In the genomic region with DNA sequence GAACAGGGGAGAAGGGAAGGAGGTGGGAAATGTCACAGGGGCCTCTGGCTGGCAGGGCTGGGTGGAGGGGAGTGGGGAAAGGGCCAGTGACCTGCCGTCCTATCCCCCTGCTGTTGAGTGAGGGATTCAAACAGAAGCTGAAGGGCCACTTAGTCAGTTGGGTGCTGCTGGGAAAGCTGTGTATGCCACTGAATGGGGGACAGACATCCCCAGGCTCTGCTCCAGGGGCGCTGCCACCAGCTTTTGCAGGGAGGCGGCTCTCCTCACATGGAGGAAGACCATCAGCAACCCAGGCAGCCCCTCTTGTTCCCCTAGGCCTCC, we compare ENCODE assay signal across 16 cellular contexts. TPM values are rescaled to one million over a fixed set of nuclear protein-coding genes. Genes with fewer than 3 reads are reported as not detected.
DNase-seq lines count a peak whose midpoint lies in the region; ATAC-seq, FAIRE-seq and TF ChIP-seq lines count a peak whose summit lies in the region.
"Had no signal": no experiment of that assay in that cellular context is flagged by ENCODE, and none has a peak within 500 bp of the region (broad histone marks: within the 10 kb centered on the region; RNA-seq: fewer than 3 reads in every experiment).

No MANE protein-coding gene starts in this region.

- TF ChIP-seq EP300 in K562 (IDR thresholded peaks at IDR 0.05; ENCODE audit: low read length) = no peak

- TF ChIP-seq CTCF in K562 (IDR thresholded peaks at IDR 0.05 in 2 of 3, conservative IDR thresholded peaks at IDR 0.05 in 1 of 3; ENCODE audit: insufficient read depth in 2 of 3, low read depth in 1 of 3, low read length in 3 of 3) = no peak

- H3K27me3 ChIP-seq in HUES6 (ENCODE audit: control insufficient read depth, insufficient read depth, low read length) (peaks cover 64% of the 10 kb centered on the region), K562 (ENCODE audit: control insufficient read depth in 2 of 2, insufficient read depth in 2 of 2, low read length in 2 of 2) (peaks cover 0 to 18% of the 10 kb centered on the region in 2 experiments; a peak in 3 of 5 replicates), iPS-20b (ENCODE audit: insufficient read depth, low read length) (peaks cover 69% of the 10 kb centered on the region), MG63 (no peaks in the 10 kb centered on the region)

- DNase-seq in K562 (ENCODE audit: extremely low read depth in 1 of 4, low spot score in 3 of 4) (no peak), MG63 (no peak)
- DNase-seq: C1 segment of cervical spinal cord, Calu3, DMS79, HCEC 1CT, HFFc6 had no signal

- WGBS in K562 (ENCODE audit: insufficient coverage, low coverage, missing lambda C conversion rate) = 35% methylated on average over 3 of the region's 3 CpGs

- intact Hi-C loops in K562 (cut with micrococcal nuclease) = no loop called here

- H3K4me1 ChIP-seq in ES-I3 (ENCODE audit: insufficient read depth, low read length) = no peaks in the 10 kb centered on the region; the same call in 1 of the 2 replicates
- H3K4me1 ChIP-seq in HUES6 (ENCODE audit: control insufficient read depth, insufficient read depth, low read length) = peaks cover 10% of the 10 kb centered on the region
- peaks cover 10 to 30% of the 10 kb centered on the region in 2 experiments; a peak in 4 of 5 replicates for H3K4me1 ChIP-seq in K562 (replicated peaks in 1 of 2; ENCODE audit: control insufficient read depth in 2 of 2, insufficient read depth in 2 of 2, low read length in 2 of 2)
- H3K4me1 ChIP-seq in iPS-20b (ENCODE audit: insufficient read depth, low read length) = no peaks in the 10 kb centered on the region

- H3K79me2 ChIP-seq in K562 (ENCODE audit: control insufficient read depth, insufficient read depth, low read length) = no peaks in the 10 kb centered on the region

- H3K36me3 ChIP-seq in ES-I3 (ENCODE audit: insufficient read depth, low read length) (no peaks in the 10 kb centered on the region), HUES6 (ENCODE audit: control insufficient read depth, insufficient read depth, low read length) (no peaks in the 10 kb centered on the region), K562 (ENCODE audit: control insufficient read depth, insufficient read depth, low read length) (no peaks in the 10 kb centered on the region), iPS-20b (ENCODE audit: insufficient read depth, low read depth, low read length) (no peaks in the 10 kb centered on the region), MG63 (no peaks in the 10 kb centered on the region)

- H3K9me1 ChIP-seq in K562 (ENCODE audit: control insufficient read depth, insufficient read depth, low read length) = no peaks in the 10 kb centered on the region

- TF ChIP-seq RAD21 in K562 (CRISPR knock-in tag; conservative IDR thresholded peaks at IDR 0.05 in 1 of 2, IDR thresholded peaks at IDR 0.05 in 1 of 2) = no peak

- in situ Hi-C loops in K562 (cut with MboI) = no loop called here

- ATAC-seq in K562 = no peak
- no peak for ATAC-seq in HG03280 (IDR thresholded peaks at IDR 0.05; ENCODE audit: unreplicated experiment)
- ATAC-seq in GM21528 (IDR thresholded peaks at IDR 0.05; ENCODE audit: low FRiP score, unreplicated experiment) = no peak

- H3K4me3 ChIP-seq in HUES6 (ENCODE audit: low read depth, low read length) = peak overlapping the region; percentile 57; the same call in 1 of the 2 replicates
- no peak overlapping the region for H3K4me3 ChIP-seq in K562
- H3K4me3 ChIP-seq in iPS-20b (ENCODE audit: low read length) = peak overlapping the region; percentile 60; the same call in 1 of the 2 replicates
- no peak overlapping the region for H3K4me3 ChIP-seq in MG63

- TF ChIP-seq POLR2A in K562 (conservative IDR thresholded peaks at IDR 0.05) = no peak

- H3K27ac ChIP-seq in HUES6 (ENCODE audit: low read depth, low read length) (no peak overlapping the region), K562 (ENCODE audit: extremely low read depth, low read depth, low read length) (no peak overlapping the region), iPS-20b (ENCODE audit: low read length) (no peak overlapping the region)
- H3K27ac ChIP-seq: HL-60 had no signal

- CTCF ChIA-PET in K562 (lab: Yijun Ruan, JAX; ENCODE audit: low intra/inter-chr PET ratio) = no interaction called here

- no TSS peak for BruUV-seq in K562 (replicated peaks; lab: Mats Ljungman, UMichigan)

- H4K20me1 ChIP-seq in K562 (replicated peaks; ENCODE audit: control insufficient read depth, insufficient read depth, low read length) = no peaks in the 10 kb centered on the region

- H3K9ac ChIP-seq in ES-I3 (ENCODE audit: low read depth, low read length) = peak overlapping the region; percentile 51; the same call in 1 of the 2 replicates
- no peak overlapping the region for H3K9ac ChIP-seq in HUES6 (ENCODE audit: low read length)
- H3K9ac ChIP-seq in K562 (ENCODE audit: insufficient read depth in 1 of 2, low read depth in 2 of 2, low read length in 2 of 2) = 0 out of 4 replicates have a peak overlapping the region, but pooled peaks of 1 of the 2 experiments have one; percentile 15
- H3K9ac ChIP-seq in iPS-20b (ENCODE audit: low read depth, low read length) = no peak overlapping the region; the same call in 1 of the 2 replicates

- H3K4me2 ChIP-seq in K562 (ENCODE audit: insufficient read depth, low read length) = no peak overlapping the region

- peak overlapping the region; percentile 64; the same call in 1 of the 2 replicates for H2AFZ ChIP-seq in K562 (ENCODE audit: low read depth, low read length)

- no peak for FAIRE-seq in K562 (lab: Jason Lieb, UNC)
- FAIRE-seq: A204.1, G401.6, GM12891 had no signal

- POLR2A ChIA-PET in K562 (lab: Yijun Ruan, JAX) = interaction anchor here (0.7 kb wide), 1 partner anchor 10 kb away, joined by 3 read pairs; no protein-coding TSS in a partner anchor

- H3K9me3 ChIP-seq in ES-I3 (ENCODE audit: control insufficient read depth, insufficient read depth, low read length) (no peaks in the 10 kb centered on the region), HUES6 (ENCODE audit: control insufficient read depth, insufficient read depth, low read depth, low read length) (no peaks in the 10 kb centered on the region), K562 (replicated peaks; ENCODE audit: control insufficient read depth, insufficient read depth, low read depth, low read length) (no peaks in the 10 kb centered on the region), iPS-20b (ENCODE audit: insufficient read depth, low read depth, low read length) (no peaks in the 10 kb centered on the region), MG63 (no peaks in the 10 kb centered on the region)

TF ChIP-seq in K562, 482 proteins besides CTCF, POLR2A, EP300 and RAD21 (continues in another document):
- TF ChIP-seq SRSF7 (optimal IDR thresholded peaks at IDR 0.05; ENCODE audit: low read depth, low read length) (no peak), ZNF586 (CRISPR knock-in tag; conservative IDR thresholded peaks at IDR 0.05) (no peak), NR2C1 (IDR thresholded peaks at IDR 0.05) (no peak), NR2C1 (tag; IDR thresholded peaks at IDR 0.05) (no peak), FIP1L1 (IDR thresholded peaks at IDR 0.05; ENCODE audit: low read depth, low read length, poor library complexity, severe bottlenecking) (no peak), CBX2 (IDR thresholded peaks at IDR 0.05; ENCODE audit: insufficient read depth, low read length, poor library complexity, severe bottlenecking) (no peak), SRF (CRISPR knock-in tag; IDR thresholded peaks at IDR 0.05) (no peak), ZFX (CRISPR knock-in tag; IDR thresholded peaks at IDR 0.05) (no peak), RBM17 (IDR thresholded peaks at IDR 0.05; ENCODE audit: borderline replicate concordance, low read depth, low read length) (no peak)

RNA-seq across cellular contexts. Expression of a gene that starts 50.0 kb away (rescaled TPM):
- 3.1 and 9.7 TPM in 2 replicates for total RNA-seq in K562 (2011; cell fraction: chromatin; rRNA removed; ENCODE audit: low replicate concordance)
- 2.6 and 5.3 TPM in 2 replicates for total RNA-seq in K562 (2011; cell fraction: nucleolus; rRNA removed)
- 3.7 and 6.1 TPM in 2 replicates for total RNA-seq in K562 (2011; cell fraction: nucleoplasm; rRNA removed)
- total RNA-seq in K562 (2014; rRNA removed) = 0.50 and 0.57 TPM in 2 replicates
- 0.62 and 0.83 TPM in 2 replicates for total RNA-seq in K562 (2014; rRNA removed; fragmentation: Illumina TruSeq; extraction: Trizol)
- 0.14 and 0.49 TPM in 2 replicates for total RNA-seq in K562 (2015; rRNA removed; fragmentation: Illumina TruSeq; extraction: Trizol)
- 2.2 and 3.2 TPM in 2 replicates for total RNA-seq in K562 (2021)
- 0.34 and 2.1 TPM in 2 replicates for polyA plus RNA-seq in K562 (2011; rRNA removed)
- 0.37 and 4.5 TPM in 2 replicates for polyA plus RNA-seq in K562 (2011; cell fraction: cytosol; rRNA removed)
- polyA plus RNA-seq in K562 (2011; cell fraction: nucleus; rRNA removed) = 0.86 and 9.4 TPM in 2 replicates
- polyA plus RNA-seq in K562 (2012) = 0.86 and 2.0 TPM in 2 replicates
- polyA plus RNA-seq in K562 (2014; fragmentation: Illumina TruSeq; extraction: Trizol) = 0.73 and 1.3 TPM in 2 replicates
- under 1 TPM; 0.18 to 0.31 TPM for polyA plus RNA-seq in K562 (2014; fragmentation: Nextera tagmentation; extraction: Ambion mirVana)
- polyA plus RNA-seq in K562 (2014; rRNA removed) = 1.4 and 2.0 TPM in 2 replicates
- polyA minus RNA-seq in K562 (2011; rRNA and poly(A)+ RNA removed) = 0.33 and 2.5 TPM in 2 replicates
- polyA minus RNA-seq in K562 (2011; cell fraction: cytosol; rRNA and poly(A)+ RNA removed) = 1.6 TPM in 1 of 2 replicates, not detected in the other
- polyA minus RNA-seq in K562 (2011; cell fraction: nucleus; rRNA and poly(A)+ RNA removed) = 0.56 and 3.8 TPM in 2 replicates
- 10.0 and 15.3 TPM in 2 replicates for total RNA-seq in MG63 (2014; rRNA removed; shearing (Covaris generic); ENCODE audit: low replicate concordance)

Comparison
In these comparisons a context has a peak if more than half of its experiments do, and no peak if none do; other contexts are left out.
1. H3K4me3 ChIP-seq: peak in HUES6 (single experiment) and iPS-20b (single experiment); none in K562 (single experiment) and MG63 (single experiment).